ENCODE assay signal across 1 cellular context in genomic region chr5:76657683-76658311, GRCh38.
TF ChIP-seq lines count a peak whose summit lies in the region.

No MANE protein-coding gene starts in this region.

TF ChIP-seq in K562, 482 proteins besides CTCF, POLR2A, EP300 and RAD21 (continued from another document and continues in another):
- TF ChIP-seq ZBTB40 (IDR thresholded peaks at IDR 0.05) (peak; percentile 70), ZBTB40 (CRISPR knock-in tag; IDR thresholded peaks at IDR 0.05) (no peak), TSHZ1 (CRISPR knock-in tag; IDR thresholded peaks at IDR 0.05) (no peak), RFX5 (IDR thresholded peaks at IDR 0.05; ENCODE audit: low read depth, low read length) (no peak), CTBP1 (IDR thresholded peaks at IDR 0.05; ENCODE audit: borderline replicate concordance) (peak; percentile 67; the same call in 1 of the 2 replicates), CHD1 (IDR thresholded peaks at IDR 0.05; ENCODE audit: low read length) (no peak), ZNF12 (CRISPR knock-in tag; IDR thresholded peaks at IDR 0.05) (no peak), FOSL1 (tag; conservative IDR thresholded peaks at IDR 0.05) (peak; percentile 83), SOX6 (IDR thresholded peaks at IDR 0.05) (peak; percentile 98), BCLAF1 (IDR thresholded peaks at IDR 0.05; ENCODE audit: borderline replicate concordance in 1 of 2, control insufficient read depth in 1 of 2, low read depth in 2 of 2, low read length in 1 of 2) (peak in 1 of 2 experiments; percentile 57; a peak in 1 of 4 replicates), PTRF (tag; IDR thresholded peaks at IDR 0.05) (no peak), HMG20B (CRISPR knock-in tag; IDR thresholded peaks at IDR 0.05) (no peak), MTA2 (IDR thresholded peaks at IDR 0.05; ENCODE audit: low read depth) (peak; percentile 100), GABPB1 (CRISPR knock-in tag; IDR thresholded peaks at IDR 0.05) (0 out of 2 replicates have a peak, but pooled peaks have one; percentile 17), ZNF174 (CRISPR knock-in tag; IDR thresholded peaks at IDR 0.05) (no peak; the same call in 1 of the 2 replicates), ZNF408 (CRISPR knock-in tag; IDR thresholded peaks at IDR 0.05; ENCODE audit: low read depth) (no peak), MBD2 (IDR thresholded peaks at IDR 0.05; ENCODE audit: borderline replicate concordance, low read depth) (peak; percentile 88), PHB (CRISPR knock-in tag; IDR thresholded peaks at IDR 0.05) (no peak), MYNN (IDR thresholded peaks at IDR 0.05) (peak; percentile 84; the same call in 1 of the 2 replicates), MYNN (CRISPR knock-in tag; IDR thresholded peaks at IDR 0.05) (no peak), RBM34 (IDR thresholded peaks at IDR 0.05; ENCODE audit: borderline replicate concordance, insufficient read depth, low read length) (no peak), CSDE1 (IDR thresholded peaks at IDR 0.05) (0 out of 4 replicates have a peak, but pooled peaks of 1 of the 2 experiments have one; percentile 33), ZNF707 (CRISPR knock-in tag; conservative IDR thresholded peaks at IDR 0.05) (no peak), CHAMP1 (IDR thresholded peaks at IDR 0.05) (peak; percentile 99), POLR2H (tag; IDR thresholded peaks at IDR 0.05; ENCODE audit: low read depth) (peak; percentile 35), RBBP5 (IDR thresholded peaks at IDR 0.05; ENCODE audit: borderline replicate concordance, insufficient read depth, low read length, poor library complexity, severe bottlenecking) (peak; percentile 44), ARID3A (IDR thresholded peaks at IDR 0.05; ENCODE audit: borderline replicate concordance, low read depth, low read length) (peak; percentile 95), ZFP1 (CRISPR knock-in tag; IDR thresholded peaks at IDR 0.05) (no peak), BRD9 (IDR thresholded peaks at IDR 0.05; ENCODE audit: low read depth, partially characterized antibody) (no peak), NFE2L1 (tag; IDR thresholded peaks at IDR 0.05; ENCODE audit: borderline replicate concordance, low read depth) (no peak), LEF1 (IDR thresholded peaks at IDR 0.05) (peak; percentile 98), THRB (CRISPR knock-in tag; conservative IDR thresholded peaks at IDR 0.05) (peak; percentile 66; the same call in 1 of the 2 replicates), ELF2 (CRISPR knock-in tag; IDR thresholded peaks at IDR 0.05) (peak; percentile 53; the same call in 1 of the 2 replicates), ZNF696 (CRISPR knock-in tag; conservative IDR thresholded peaks at IDR 0.05) (no peak), ZFP91 (CRISPR knock-in tag; IDR thresholded peaks at IDR 0.05) (no peak), GATAD2A (IDR thresholded peaks at IDR 0.05) (peak; percentile 43; the same call in 1 of the 2 replicates), ZBTB7A (IDR thresholded peaks at IDR 0.05; ENCODE audit: borderline replicate concordance, control insufficient read depth, low read depth, low read length) (no peak), FOXA3 (CRISPR knock-in tag; conservative IDR thresholded peaks at IDR 0.05 in 1 of 2, IDR thresholded peaks at IDR 0.05 in 1 of 2) (no peak; a peak in 1 of 4 replicates), BACH1 (tag; IDR thresholded peaks at IDR 0.05) (peak; percentile 35; the same call in 1 of the 2 replicates)
